Comparison of ENCODE assay signal across 8 cellular contexts in the genomic region with DNA sequence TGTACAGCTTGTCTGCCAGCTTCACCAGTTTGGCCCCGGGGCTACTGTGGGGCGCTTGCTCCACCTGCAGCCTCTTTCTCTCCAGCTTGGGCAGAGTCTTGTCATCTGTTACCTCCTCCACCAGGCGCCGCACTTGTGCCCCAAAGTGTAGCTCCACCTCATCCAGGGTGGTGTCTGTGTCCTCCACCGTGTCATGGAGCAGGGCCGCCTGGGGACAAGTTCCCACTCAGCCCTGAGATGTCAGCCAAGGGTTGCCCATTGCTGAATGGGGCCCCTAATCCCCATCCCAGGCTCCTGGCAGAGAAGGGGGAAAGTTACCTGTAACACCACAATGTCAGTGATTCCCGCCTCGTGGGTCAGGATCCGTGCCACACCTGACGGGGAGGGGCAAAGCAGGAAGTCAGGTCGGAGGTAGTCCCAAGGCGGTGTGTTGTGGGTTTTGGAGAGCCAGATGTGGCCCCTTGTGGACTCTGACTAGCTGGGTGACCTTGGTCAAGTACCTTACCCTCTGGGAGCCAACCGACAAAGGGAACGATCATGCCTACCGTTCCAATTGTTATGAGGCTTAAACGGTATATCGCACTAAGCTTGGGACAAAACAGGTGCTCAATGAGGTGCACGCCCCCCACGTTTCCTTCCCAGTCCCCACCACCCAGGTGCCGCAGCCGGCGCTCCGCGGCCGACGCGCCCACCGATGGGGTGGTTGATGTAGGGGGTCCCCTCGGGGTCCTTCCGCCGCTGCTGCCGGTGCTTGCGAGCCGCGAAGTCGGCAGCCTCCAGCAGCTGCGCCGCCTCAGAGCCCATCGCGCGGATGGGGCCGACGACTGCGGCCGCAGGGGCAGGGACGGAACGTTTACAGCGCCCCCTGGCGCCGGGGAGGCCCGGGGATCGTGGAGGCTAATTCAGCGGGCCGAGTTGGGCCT. TPM values are rescaled to one million over a fixed set of nuclear protein-coding genes. Genes with fewer than 3 reads are reported as not detected.
DNase-seq lines count a peak whose midpoint lies in the region; FAIRE-seq and TF ChIP-seq lines count a peak whose summit lies in the region.

A gene with protein sequence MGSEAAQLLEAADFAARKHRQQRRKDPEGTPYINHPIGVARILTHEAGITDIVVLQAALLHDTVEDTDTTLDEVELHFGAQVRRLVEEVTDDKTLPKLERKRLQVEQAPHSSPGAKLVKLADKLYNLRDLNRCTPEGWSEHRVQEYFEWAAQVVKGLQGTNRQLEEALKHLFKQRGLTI (minus strand): TSS at position 813 of the 923 bp plus-strand sequence. CDS start 9 bp downstream, at position 804.

- peaks cover 6% of the 10 kb centered on the region for H3K36me3 Mint-ChIP-seq in neural progenitor cell

- no peaks in the 10 kb centered on the region for H3K9me3 ChIP-seq in neural progenitor cell (ENCODE audit: low read depth)

- peaks cover 10% of the 10 kb centered on the region for H4K20me1 ChIP-seq in neural progenitor cell (ENCODE audit: low read depth)

- peaks cover 15% of the 10 kb centered on the region for H3K79me2 ChIP-seq in neural progenitor cell (ENCODE audit: low read depth)

- peak within 1 kb of the TSS; percentile 97 for H2AFZ ChIP-seq in neural progenitor cell (replicated peaks)

- H3K9ac ChIP-seq in neural progenitor cell, result no peak within 1 kb of the TSS

- peaks cover 8% of the 10 kb centered on the region for H3K27me3 Mint-ChIP-seq in neural progenitor cell (ENCODE audit: insufficient read depth, low read depth)

- H3K4me3 ChIP-seq in foreskin fibroblast (ENCODE audit: low read depth in 1 of 2, low read length in 2 of 2) (peak within 1 kb of the TSS; percentile 76 to 97), neural progenitor cell (peak within 1 kb of the TSS; percentile 85)

- H3K4me1 ChIP-seq in neural progenitor cell, result peaks cover 12% of the 10 kb centered on the region

- DNase-seq in ELR (ENCODE audit: low read depth), result peak; percentile 86
- DNase-seq in H54 (ENCODE audit: insufficient read length, low spot score), result peak; percentile 70
- DNase-seq in LoVo (ENCODE audit: low spot score), result peak; percentile 94
- DNase-seq in SHP77 treated with DMSO at 0.1 percent for 48 hours (lab: John Stamatoyannopoulos, UW), result peak; percentile 75
- peak; percentile 97 for DNase-seq in activated effector memory CD4-positive, alpha-beta T cell treated with anti-CD3 and anti-CD28 coated beads, Interleukin-2, amount 50 U/mL, for 16 hours
- peak; percentile 79 to 95 for DNase-seq in foreskin fibroblast
- DNase-seq in neural progenitor cell (ENCODE audit: low spot score), result peak; percentile 95
- peak; percentile 74 for DNase-seq in stromal cell of bone marrow (ENCODE audit: low read depth)

- H3K9me3 Mint-ChIP-seq in neural progenitor cell, result no peaks in the 10 kb centered on the region

- peaks cover 16% of the 10 kb centered on the region for H3F3A ChIP-seq in neural progenitor cell (ENCODE audit: low read depth)

- H3K4me1 Mint-ChIP-seq in neural progenitor cell, result peaks cover 27% of the 10 kb centered on the region

- TF ChIP-seq POLR2A in H54 (IDR thresholded peaks at IDR 0.05; ENCODE audit: low read depth, low read length), result peak; percentile 65; the same call in 1 of the 2 replicates

- peak; percentile 87 for TF ChIP-seq CTCF in foreskin fibroblast (IDR thresholded peaks at IDR 0.05; ENCODE audit: low read depth, low read length)
- TF ChIP-seq CTCF in neural progenitor cell (IDR thresholded peaks at IDR 0.05), result peak; percentile 92

- H3K4me2 ChIP-seq in neural progenitor cell, result peak within 1 kb of the TSS; percentile 88

- peak within 1 kb of the TSS; percentile 93 for H3K4me3 Mint-ChIP-seq in neural progenitor cell

- peak within 1 kb of the TSS; percentile 66 for H3K27ac Mint-ChIP-seq in neural progenitor cell

- peaks cover 15% of the 10 kb centered on the region for H3K27me3 ChIP-seq in neural progenitor cell

- FAIRE-seq in H54 (lab: Jason Lieb, UNC), result no peak

- no peaks in the 10 kb centered on the region for H3K36me3 ChIP-seq in neural progenitor cell

- no peak within 1 kb of the TSS for H3K27ac ChIP-seq in neural progenitor cell

RNA-seq across cellular contexts. Expression of the gene that starts here (rescaled TPM):
- total RNA-seq in neural progenitor cell (ENCODE audit: low replicate concordance), result 20.4 and 21.8 TPM in 2 replicates
